ENCODE assay signal across 20 cellular contexts in the genomic region with DNA sequence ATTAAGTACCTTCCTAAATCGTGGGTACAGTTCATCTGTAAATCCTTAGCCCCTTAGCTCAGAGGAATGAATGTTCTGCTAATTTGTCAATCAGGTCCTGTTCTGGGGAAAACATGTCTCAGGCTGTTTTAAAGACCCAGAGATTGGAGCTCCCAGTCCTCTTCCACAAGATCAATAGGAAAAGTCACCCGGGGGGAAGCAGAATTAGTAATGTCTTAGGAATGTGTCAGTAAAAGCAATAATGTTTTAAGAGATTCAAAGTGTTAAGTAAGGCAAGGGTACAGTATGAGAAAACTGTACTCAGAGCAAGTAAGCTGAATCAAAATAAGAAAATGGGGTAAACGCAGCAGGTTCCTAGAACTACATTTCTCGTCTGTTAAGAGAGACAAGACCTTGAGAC.
DNase-seq lines count a peak whose midpoint lies in the region; ATAC-seq, FAIRE-seq and TF ChIP-seq lines count a peak whose summit lies in the region.
"Had no signal": no experiment of that assay in that cellular context is flagged by ENCODE, and none has a peak within 500 bp of the region (broad histone marks: within the 10 kb centered on the region; RNA-seq: fewer than 3 reads in every experiment).

No MANE protein-coding gene starts in this region.

- no peak overlapping the region for H3K4me3 ChIP-seq in astrocyte (ENCODE audit: insufficient read depth, low read depth, low read length)
- H3K4me3 ChIP-seq in fibroblast of pulmonary artery (replicated peaks; ENCODE audit: low read depth, low read length) = no peak overlapping the region
- H3K4me3 ChIP-seq: A549, upper lobe of left lung had no signal

- DNase-seq in A172 (ENCODE audit: low spot score) (peak; percentile 22), HS-5 (ENCODE audit: low read depth) (peak; percentile 8), astrocyte (ENCODE audit: low read depth) (peak; percentile 37), fibroblast of pulmonary artery (ENCODE audit: low read depth) (peak; percentile 13), activated gamma-delta T cell treated with Interleukin-2 at 50 U/mL for 16 hours (no peak), HuH-7 (ENCODE audit: low spot score) (no peak), Right ventricle myocardium superior (no peak), NCI-H2196 (lab: John Stamatoyannopoulos, UW; ENCODE audit: unreplicated experiment) (no peak)
- DNase-seq: activated CD4-positive, alpha-beta T cell treated with anti-CD3 and anti-CD28 coated beads for 1 hour; H7; NCI-H1105 treated with DMSO at 0.1 percent for 48 hours; NCI-H2171; NCI-H748 treated with DMSO at 0.1 percent for 48 hours; T-helper 9 cell; upper lobe of left lung had no signal

- no peak overlapping the region for H3K9ac ChIP-seq in astrocyte (ENCODE audit: low read length)

- no peak for FAIRE-seq in astrocyte (lab: Jason Lieb, UNC)
- FAIRE-seq: A549, frontal cortex had no signal

- H3K79me2 ChIP-seq in astrocyte (ENCODE audit: insufficient read depth, low read length) = no peaks in the 10 kb centered on the region

- peak overlapping the region; percentile 2 for H3K4me3 Mint-ChIP-seq in astrocyte (ENCODE audit: unreplicated experiment)
- H3K4me3 Mint-ChIP-seq: activated T-helper 17 cell treated with anti-CD3 and anti-CD28 coated beads, Interleukin-2, amount 50 U/mL, for 72 hours had no signal

- peak overlapping the region; percentile 45 for H3K4me2 ChIP-seq in astrocyte (ENCODE audit: low read length)
- H3K4me2 ChIP-seq: A549 had no signal

- H3K9me3 Mint-ChIP-seq in astrocyte (ENCODE audit: unreplicated experiment) = no peaks in the 10 kb centered on the region
- H3K9me3 Mint-ChIP-seq: activated T-helper 17 cell treated with anti-CD3 and anti-CD28 coated beads, Interleukin-2, amount 50 U/mL, for 72 hours had no signal

- peaks cover 11% of the 10 kb centered on the region for H3K36me3 ChIP-seq in astrocyte (ENCODE audit: insufficient read depth, low read length)
- H3K36me3 ChIP-seq: neutrophil had no signal

- ATAC-seq in Right ventricle myocardium superior (ENCODE audit: poor library complexity) = no peak
- ATAC-seq: A549; activated T-helper 17 cell treated with anti-CD3 and anti-CD28 coated beads, Interleukin-2, amount 50 U/mL, for 72 hours; sciatic nerve had no signal

- H4K20me1 ChIP-seq in astrocyte (ENCODE audit: insufficient read depth, low read length) = no peaks in the 10 kb centered on the region

- intact Hi-C loops in Right ventricle myocardium superior (cut with DNase I) = no loop called here

- no peak overlapping the region for H3K27ac ChIP-seq in astrocyte (ENCODE audit: low read depth, low read length)
- H3K27ac ChIP-seq: A549, neutrophil, upper lobe of left lung had no signal

- no peak overlapping the region for H2AFZ ChIP-seq in astrocyte (ENCODE audit: low read depth, low read length)

- H3K27me3 ChIP-seq in astrocyte (ENCODE audit: insufficient read depth, low read length) = no peaks in the 10 kb centered on the region
- H3K27me3 ChIP-seq: neutrophil, upper lobe of left lung had no signal

- no peaks in the 10 kb centered on the region for H3K9me3 ChIP-seq in astrocyte (ENCODE audit: insufficient read depth, low read depth, low read length)
- H3K9me3 ChIP-seq: A549, neutrophil, upper lobe of left lung had no signal

- H3K4me1 ChIP-seq in astrocyte (ENCODE audit: insufficient read depth, low read length) = peaks cover 18% of the 10 kb centered on the region
- H3K4me1 ChIP-seq: upper lobe of left lung had no signal

- H3K36me3 Mint-ChIP-seq in astrocyte (ENCODE audit: low read depth, unreplicated experiment) = peaks cover 3% of the 10 kb centered on the region

- no peaks in the 10 kb centered on the region for H3K27me3 Mint-ChIP-seq in astrocyte (ENCODE audit: low read depth, unreplicated experiment)
- H3K27me3 Mint-ChIP-seq: activated T-helper 17 cell treated with anti-CD3 and anti-CD28 coated beads, Interleukin-2, amount 50 U/mL, for 72 hours had no signal

- peaks cover 25% of the 10 kb centered on the region for H3K4me1 Mint-ChIP-seq in astrocyte (ENCODE audit: low read depth, unreplicated experiment)
- H3K4me1 Mint-ChIP-seq: activated T-helper 17 cell treated with anti-CD3 and anti-CD28 coated beads, Interleukin-2, amount 50 U/mL, for 72 hours had no signal

- no peak overlapping the region for H3K27ac Mint-ChIP-seq in astrocyte (ENCODE audit: unreplicated experiment)
- H3K27ac Mint-ChIP-seq: activated T-helper 17 cell treated with anti-CD3 and anti-CD28 coated beads, Interleukin-2, amount 50 U/mL, for 72 hours had no signal

- TF ChIP-seq CTCF in astrocyte (IDR thresholded peaks at IDR 0.05; ENCODE audit: insufficient read depth, low read depth, low read length) (no peak), fibroblast of pulmonary artery (IDR thresholded peaks at IDR 0.05; ENCODE audit: low read length, missing control alignments) (no peak)

Comparison
In these comparisons a context has a peak if more than half of its experiments do, and no peak if none do; other contexts are left out.
1. DNase-seq: peak in A172 (single experiment), HS-5 (single experiment), astrocyte (single experiment) and fibroblast of pulmonary artery (single experiment); none in activated gamma-delta T cell treated with Interleukin-2 at 50 U/mL for 16 hours (single experiment), HuH-7 (single experiment), Right ventricle myocardium superior (single experiment) and NCI-H2196 (single experiment).